17 cellular contexts compared by ENCODE assay signal in genomic region chr3:170753421-170754344, GRCh38.
DNase-seq lines count a peak whose midpoint lies in the region; ATAC-seq and TF ChIP-seq lines count a peak whose summit lies in the region.
"Had no signal": no experiment of that assay in that cellular context is flagged by ENCODE, and none has a peak within 500 bp of the region (broad histone marks: within the 10 kb centered on the region; RNA-seq: fewer than 3 reads in every experiment).

No MANE protein-coding gene starts in this region.

- H3K4me1 Mint-ChIP-seq in stimulated activated naive B cell treated with anti-CD40 and anti-IgM and Interleukin-4, amounts not matched to agents 10 μg/mL and 1 μg/mL and 100 μg/mL, for 72 hours: no peaks in the 10 kb centered on the region
- H3K4me1 Mint-ChIP-seq: H9 had no signal

- H3K4me3 ChIP-seq in SJCRH30 (no peak overlapping the region), epithelial cell of esophagus (ENCODE audit: low read length) (no peak overlapping the region), neural cell (ENCODE audit: low read length) (no peak overlapping the region)
- H3K4me3 ChIP-seq: ovary had no signal

- ATAC-seq in stimulated activated naive B cell treated with anti-CD40 and anti-IgM and Interleukin-4, amounts not matched to agents 10 μg/mL and 1 μg/mL and 100 μg/mL, for 72 hours (replicated peaks): no peak
- no peak for ATAC-seq in GM19035 (IDR thresholded peaks at IDR 0.05; ENCODE audit: unreplicated experiment)
- ATAC-seq: Right ventricle myocardium inferior had no signal

- no peaks in the 10 kb centered on the region for H3K36me3 Mint-ChIP-seq in stimulated activated naive B cell treated with anti-CD40 and anti-IgM and Interleukin-4, amounts not matched to agents 10 μg/mL and 1 μg/mL and 100 μg/mL, for 72 hours

- H3K4me3 Mint-ChIP-seq in stimulated activated naive B cell treated with anti-CD40 and anti-IgM and Interleukin-4, amounts not matched to agents 10 μg/mL and 1 μg/mL and 100 μg/mL, for 72 hours: no peak overlapping the region
- H3K4me3 Mint-ChIP-seq: activated T-helper 1 cell treated with anti-CD3 and anti-CD28 coated beads, Interleukin-12 subunit alpha, Interleukin-12 subunit beta, Interleukin-2, Interleukin-4 antibody, amounts not matched to agents 30 ng/mL and 10 ng/mL and 1 ng/mL, durations not matched to agents 14 hours and 24 hours and 36 hours; H9 had no signal

- no peak overlapping the region for H2AFZ ChIP-seq in neural cell (ENCODE audit: low read depth, low read length)

- no peak overlapping the region for H3K9ac ChIP-seq in neural cell (ENCODE audit: low read length)

- H3K27ac Mint-ChIP-seq in stimulated activated naive B cell treated with anti-CD40 and anti-IgM and Interleukin-4, amounts not matched to agents 10 μg/mL and 1 μg/mL and 100 μg/mL, for 72 hours: no peak overlapping the region
- H3K27ac Mint-ChIP-seq: activated T-helper 1 cell treated with anti-CD3 and anti-CD28 coated beads, Interleukin-12 subunit alpha, Interleukin-12 subunit beta, Interleukin-2, Interleukin-4 antibody, amounts not matched to agents 30 ng/mL and 10 ng/mL and 1 ng/mL, durations not matched to agents 14 hours and 24 hours and 36 hours; H9 had no signal

- no peak overlapping the region for H3K4me2 ChIP-seq in neural cell (ENCODE audit: low read length)

- no peak for TF ChIP-seq RAD21 in neural cell (conservative IDR thresholded peaks at IDR 0.05)

- no peak for TF ChIP-seq CTCF in epithelial cell of esophagus (IDR thresholded peaks at IDR 0.05; ENCODE audit: insufficient read depth, low read depth, low read length, missing control alignments)
- no peak for TF ChIP-seq CTCF in neural cell (IDR thresholded peaks at IDR 0.05; ENCODE audit: poor library complexity, severe bottlenecking)

- no peaks in the 10 kb centered on the region for H3K27me3 ChIP-seq in SJCRH30
- no peaks in the 10 kb centered on the region for H3K27me3 ChIP-seq in neural cell (ENCODE audit: insufficient read depth, low read depth, low read length)
- H3K27me3 ChIP-seq: ovary had no signal

- peaks cover 30 to 37% of the 10 kb centered on the region in 2 donors for H3K27me3 Mint-ChIP-seq in stimulated activated naive B cell treated with anti-CD40 and anti-IgM and Interleukin-4, amounts not matched to agents 10 μg/mL and 1 μg/mL and 100 μg/mL, for 72 hours

- peak; percentile 92 for DNase-seq in ELR (ENCODE audit: low read depth)
- DNase-seq in SJCRH30: no peak
- DNase-seq in epithelial cell of esophagus (ENCODE audit: low read depth): peak; percentile 24
- no peak for DNase-seq in activated gamma-delta T cell treated with Interleukin-2 at 50 U/mL for 16 hours
- DNase-seq in GDM1 (lab: John Stamatoyannopoulos, UW): no peak
- DNase-seq in stimulated activated naive B cell treated with anti-CD40 and anti-IgM and Interleukin-4, amounts not matched to agents 10 μg/mL and 1 μg/mL and 100 μg/mL, for 72 hours: no peak
- DNase-seq: activated CD8-positive, alpha-beta memory T cell treated with anti-CD3 and anti-CD28 coated beads for 24 hours; H9; MV-4-11; NCI-H2029; NCI-H510A treated with DMSO at 0.1 percent for 48 hours; ovary had no signal

- no peaks in the 10 kb centered on the region for H3K79me2 ChIP-seq in neural cell (replicated peaks; ENCODE audit: insufficient read depth, low read length)

- TF ChIP-seq EP300 in neural cell (conservative IDR thresholded peaks at IDR 0.05; ENCODE audit: poor library complexity, severe bottlenecking): no peak

- peaks cover 51% of the 10 kb centered on the region for H3K4me1 ChIP-seq in SJCRH30

- no peaks in the 10 kb centered on the region for H3F3A ChIP-seq in neural cell (ENCODE audit: insufficient read depth, low read length, poor library complexity, severe bottlenecking)

- no peaks in the 10 kb centered on the region for H3K36me3 ChIP-seq in SJCRH30
- no peaks in the 10 kb centered on the region for H3K36me3 ChIP-seq in neural cell (ENCODE audit: insufficient read depth, low read length)
- H3K36me3 ChIP-seq: ovary had no signal

- H3K9me3 Mint-ChIP-seq in stimulated activated naive B cell treated with anti-CD40 and anti-IgM and Interleukin-4, amounts not matched to agents 10 μg/mL and 1 μg/mL and 100 μg/mL, for 72 hours: no peaks in the 10 kb centered on the region
- H3K9me3 Mint-ChIP-seq: activated T-helper 1 cell treated with anti-CD3 and anti-CD28 coated beads, Interleukin-12 subunit alpha, Interleukin-12 subunit beta, Interleukin-2, Interleukin-4 antibody, amounts not matched to agents 30 ng/mL and 10 ng/mL and 1 ng/mL, durations not matched to agents 14 hours and 24 hours and 36 hours; H9 had no signal

- H3K27ac ChIP-seq in SJCRH30 (peak overlapping the region; percentile 90), neural cell (ENCODE audit: low read length) (no peak overlapping the region)
- H3K27ac ChIP-seq: HL-60, ovary had no signal

- H3K9me3 ChIP-seq in SJCRH30 (replicated peaks) (no peaks in the 10 kb centered on the region), neural cell (ENCODE audit: low read length) (no peaks in the 10 kb centered on the region)
- H3K9me3 ChIP-seq: ovary had no signal

- H4K20me1 ChIP-seq in neural cell (ENCODE audit: insufficient read depth): no peaks in the 10 kb centered on the region

- no peaks in the 10 kb centered on the region for H3K9me2 ChIP-seq in neural cell (ENCODE audit: insufficient read depth, low read length)

TF ChIP-seq in neural cell, 6 proteins besides CTCF, POLR2A, EP300 and RAD21:
- TF ChIP-seq EZH2 (IDR thresholded peaks at IDR 0.05; ENCODE audit: borderline replicate concordance, insufficient read depth, low read length, poor library complexity, severe bottlenecking) (no peak), REST (IDR thresholded peaks at IDR 0.05; ENCODE audit: borderline replicate concordance) (no peak), MXI1 (conservative IDR thresholded peaks at IDR 0.05; ENCODE audit: poor library complexity, severe bottlenecking) (no peak), SMC3 (conservative IDR thresholded peaks at IDR 0.05; ENCODE audit: poor library complexity) (no peak), POLR2AphosphoS5 (IDR thresholded peaks at IDR 0.05) (peak; percentile 42)
TF ChIP-seq in neural cell: peak in this region for 1.

Comparison
In these comparisons a context has a peak if more than half of its experiments do, and no peak if none do; other contexts are left out.
1. DNase-seq: peak in ELR (single experiment) and epithelial cell of esophagus (single experiment); none in SJCRH30 (0 of 2), activated gamma-delta T cell treated with Interleukin-2 at 50 U/mL for 16 hours (single experiment), GDM1 (single experiment) and stimulated activated naive B cell treated with anti-CD40 and anti-IgM and Interleukin-4, amounts not matched to agents 10 μg/mL and 1 μg/mL and 100 μg/mL, for 72 hours (single experiment).